13 cellular contexts compared by ENCODE assay signal in the genomic region with DNA sequence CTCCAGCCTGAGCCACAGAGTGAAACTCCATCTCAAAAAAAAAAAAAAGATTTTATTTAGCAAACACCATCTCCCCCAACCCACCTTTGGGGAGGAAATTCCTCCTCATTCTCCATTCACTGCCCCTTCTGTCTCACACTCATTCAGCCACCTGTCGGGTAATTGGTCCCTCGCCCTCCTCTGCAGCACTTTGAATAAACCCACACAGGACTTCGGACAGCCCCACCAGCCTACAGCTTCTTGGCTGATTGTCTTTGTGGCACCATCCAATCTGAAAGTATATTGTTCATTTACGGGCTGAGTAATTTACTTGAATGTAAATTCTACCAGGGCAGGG. TPM values are rescaled to one million over a fixed set of nuclear protein-coding genes. Genes with fewer than 3 reads are reported as not detected.
A peak's percentile ranks its signal among the peaks of the same experiment; 100 is the strongest.
DNase-seq lines count a peak whose midpoint lies in the region; ATAC-seq, FAIRE-seq and TF ChIP-seq lines count a peak whose summit lies in the region.
"Had no signal": no experiment of that assay in that cellular context is flagged by ENCODE, and none has a peak within 500 bp of the region (broad histone marks: within the 10 kb centered on the region; RNA-seq: fewer than 3 reads in every experiment).

No MANE protein-coding gene starts in this region.

- POLR2A ChIA-PET in WTC11 (lab: Charles Lee), result interaction anchor here (0.6 kb wide), 1 partner anchor 130 kb away, joined by 3 read pairs; no protein-coding TSS in a partner anchor
- POLR2A ChIA-PET in HepG2 (lab: Yijun Ruan, JAX), result interaction anchor here (0.6 to 2.3 kb wide), 5 partner anchors 9 to 569 kb away, joined by 3 to 6 read pairs (median 3); a partner anchor contains a TSS

- no peaks in the 10 kb centered on the region for H3K9me3 Mint-ChIP-seq in activated naive CD8-positive, alpha-beta T cell (ENCODE audit: low read depth)
- H3K9me3 Mint-ChIP-seq in activated naive CD8-positive, alpha-beta T cell treated with anti-CD3 and anti-CD28 coated beads for 36 hours, result no peaks in the 10 kb centered on the region
- H3K9me3 Mint-ChIP-seq in WTC11, result no peaks in the 10 kb centered on the region
- H3K9me3 Mint-ChIP-seq in CD14-positive monocyte, result no peaks in the 10 kb centered on the region
- H3K9me3 Mint-ChIP-seq: activated B cell treated with CpG ODN at 0.5 μM for 24 hours had no signal

- H3K36me3 Mint-ChIP-seq in activated naive CD8-positive, alpha-beta T cell, result no peaks in the 10 kb centered on the region
- no peaks in the 10 kb centered on the region for H3K36me3 Mint-ChIP-seq in activated naive CD8-positive, alpha-beta T cell treated with anti-CD3 and anti-CD28 coated beads for 36 hours
- H3K36me3 Mint-ChIP-seq in WTC11 (no peaks in the 10 kb centered on the region), CD14-positive monocyte (no peaks in the 10 kb centered on the region)

- in situ Hi-C loops in HepG2 (cut with HindIII; ENCODE audit: extremely low pct_ligation_motif_present, low pct_unique_long_range_greater_than_20kb), result loop anchor here (10.0 kb wide), 1 partner anchor 56 kb away; no protein-coding TSS in a partner anchor

- intact Hi-C loops in HepG2 (cut with micrococcal nuclease; ENCODE audit: unreplicated experiment), result no loop called here
- intact Hi-C loops in CD14-positive monocyte (cut with micrococcal nuclease), result no loop called here

- no peaks in the 10 kb centered on the region for H3K9me3 ChIP-seq in HepG2 (ENCODE audit: low read length)
- H3K9me3 ChIP-seq: tibial artery had no signal

- no peak for TF ChIP-seq CTCF in WTC11 (IDR thresholded peaks at IDR 0.05)
- no peak for TF ChIP-seq CTCF in HepG2 (CRISPR knock-in tag; IDR thresholded peaks at IDR 0.05)
- TF ChIP-seq CTCF in CD14-positive monocyte (IDR thresholded peaks at IDR 0.05), result no peak
- no peak for TF ChIP-seq CTCF in D721Med (IDR thresholded peaks at IDR 0.05; ENCODE audit: insufficient read depth, missing control alignments)

- no peak for DNase-seq in activated naive CD8-positive, alpha-beta T cell treated with anti-CD3 and anti-CD28 coated beads for 36 hours
- DNase-seq in WTC11 (ENCODE audit: low spot score), result no peak
- DNase-seq in HepG2 (ENCODE audit: low spot score), result no peak
- no peak for DNase-seq in CD14-positive monocyte (ENCODE audit: low spot score)
- DNase-seq in D721Med (ENCODE audit: insufficient read length, low spot score), result no peak
- no peak for DNase-seq in EL
- DNase-seq in hippocampal formation (lab: John Stamatoyannopoulos, UW), result no peak
- DNase-seq: activated B cell treated with CpG ODN at 0.5 μM for 24 hours, NCI-H345, tibial artery had no signal

- TF ChIP-seq EP300 in HepG2 (IDR thresholded peaks at IDR 0.05; ENCODE audit: low read depth in 2 of 2, low read length in 2 of 2), result no peak
- TF ChIP-seq EP300 in HepG2 (CRISPR knock-in tag; IDR thresholded peaks at IDR 0.05; ENCODE audit: borderline replicate concordance), result no peak

- no peaks in the 10 kb centered on the region for H3K27me3 Mint-ChIP-seq in activated naive CD8-positive, alpha-beta T cell
- H3K27me3 Mint-ChIP-seq in activated naive CD8-positive, alpha-beta T cell treated with anti-CD3 and anti-CD28 coated beads for 36 hours, result no peaks in the 10 kb centered on the region
- no peaks in the 10 kb centered on the region; the same call in 1 of the 2 replicates for H3K27me3 Mint-ChIP-seq in WTC11 (ENCODE audit: low read depth)
- peaks cover 7 to 14% (median 11%) of the 10 kb centered on the region in 3 donors for H3K27me3 Mint-ChIP-seq in CD14-positive monocyte (ENCODE audit: low read depth in 3 of 3)

- FAIRE-seq in HepG2 (lab: Jason Lieb, UNC), result no peak
- no peak for FAIRE-seq in D721Med (lab: Jason Lieb, UNC)

- TF ChIP-seq RAD21 in HepG2 (CRISPR knock-in tag; IDR thresholded peaks at IDR 0.05), result no peak

- no TSS peak for BruUV-seq in HepG2 (replicated peaks; lab: Mats Ljungman, UMichigan)

- 3% methylated on average over 4 of the region's 4 CpGs for WGBS in HepG2 (ENCODE audit: low lambda C conversion rate)

- no peaks in the 10 kb centered on the region for H3K36me3 ChIP-seq in HepG2 (replicated peaks in 1 of 2; ENCODE audit: control insufficient read depth in 1 of 2, insufficient read depth in 2 of 2, low read length in 2 of 2)
- H3K36me3 ChIP-seq: tibial artery had no signal

- no peak for TF ChIP-seq POLR2A in HepG2 (IDR thresholded peaks at IDR 0.05; ENCODE audit: insufficient read depth in 1 of 2, low read depth in 2 of 2, low read length in 2 of 2)

- peak overlapping the region; percentile 30 for H3K27ac ChIP-seq in HepG2 (ENCODE audit: extremely low read length, insufficient read depth, low read length)
- H3K27ac ChIP-seq: tibial artery had no signal

- CTCF ChIA-PET in WTC11 (lab: Charles Lee) (interaction anchor here (1.1 to 5.7 kb wide), 6 partner anchors 9 to 128 kb away, joined by 3 to 59 read pairs (median 8); no protein-coding TSS in a partner anchor), HepG2 (lab: Yijun Ruan, JAX; ENCODE audit: low intra/inter-chr PET ratio, low total read pairs) (no interaction called here)

- H3K4me3 ChIP-seq in HepG2 (replicated peaks in 1 of 3; ENCODE audit: insufficient read depth in 1 of 3, low read depth in 2 of 3, low read length in 3 of 3), result peak overlapping the region; percentile 20 to 45 (median 24); a peak in 4 of 6 replicates
- H3K4me3 ChIP-seq: tibial artery had no signal

- H3K27me3 ChIP-seq in HepG2 (ENCODE audit: control insufficient read depth in 1 of 2, insufficient read depth in 2 of 2, low read length in 2 of 2), result 0 out of 5 replicates have a peak, but pooled peaks cover 2 to 5% of the 10 kb centered on the region in 2 experiments

- H3K4me3 Mint-ChIP-seq in activated naive CD8-positive, alpha-beta T cell, result no peak overlapping the region
- no peak overlapping the region for H3K4me3 Mint-ChIP-seq in activated naive CD8-positive, alpha-beta T cell treated with anti-CD3 and anti-CD28 coated beads for 36 hours
- H3K4me3 Mint-ChIP-seq in WTC11 (peak overlapping the region; percentile 48), CD14-positive monocyte (no peak overlapping the region)
- H3K4me3 Mint-ChIP-seq: activated B cell treated with CpG ODN at 0.5 μM for 24 hours had no signal

- peak overlapping the region; percentile 84 for H3K4me2 ChIP-seq in HepG2 (ENCODE audit: low read depth, low read length)

- peak overlapping the region; percentile 64 for H3K27ac Mint-ChIP-seq in activated naive CD8-positive, alpha-beta T cell
- no peak overlapping the region for H3K27ac Mint-ChIP-seq in activated naive CD8-positive, alpha-beta T cell treated with anti-CD3 and anti-CD28 coated beads for 36 hours
- H3K27ac Mint-ChIP-seq in WTC11 (peak overlapping the region; percentile 88), CD14-positive monocyte (peak overlapping the region in 1 of 7 donors; percentile 85)
- H3K27ac Mint-ChIP-seq: activated B cell treated with CpG ODN at 0.5 μM for 24 hours had no signal

- peaks cover 34% of the 10 kb centered on the region for H3K4me1 ChIP-seq in HepG2 (ENCODE audit: insufficient read depth, low read length)
- H3K4me1 ChIP-seq: tibial artery had no signal

- no peak overlapping the region for H2AFZ ChIP-seq in HepG2 (ENCODE audit: low read length)

- no peaks in the 10 kb centered on the region for H3K79me2 ChIP-seq in HepG2 (ENCODE audit: insufficient read depth, low read length)

- H4K20me1 ChIP-seq in HepG2 (ENCODE audit: insufficient read depth, low read length), result no peaks in the 10 kb centered on the region

- peaks cover 28% of the 10 kb centered on the region for H3K4me1 Mint-ChIP-seq in activated naive CD8-positive, alpha-beta T cell (ENCODE audit: low read depth)
- peaks cover 29% of the 10 kb centered on the region for H3K4me1 Mint-ChIP-seq in activated naive CD8-positive, alpha-beta T cell treated with anti-CD3 and anti-CD28 coated beads for 36 hours
- peaks cover 23% of the 10 kb centered on the region for H3K4me1 Mint-ChIP-seq in WTC11
- peaks cover 23% of the 10 kb centered on the region for H3K4me1 Mint-ChIP-seq in CD14-positive monocyte
- H3K4me1 Mint-ChIP-seq: activated B cell treated with CpG ODN at 0.5 μM for 24 hours had no signal

- 0 out of 2 replicates have a peak overlapping the region, but pooled peaks have one; percentile 1 for H3K9ac ChIP-seq in HepG2 (ENCODE audit: insufficient read depth, low read depth, low read length)

- peak; percentile 3; the same call in 1 of the 2 replicates for ATAC-seq in WTC11
- peak; percentile 28 for ATAC-seq in HepG2

RNA-seq across cellular contexts. Expression of a gene that starts 7.5 kb away (rescaled TPM):
- total RNA-seq in activated naive CD8-positive, alpha-beta T cell treated with anti-CD3 and anti-CD28 coated beads for 36 hours, result 10 to 100 TPM; 56.3 to 61.9 TPM
- total RNA-seq in WTC11 (2021), result 59.5 to 66.3 TPM (median 61.6 TPM) in 3 replicates
- total RNA-seq in HepG2 (2016; rRNA removed; fragmentation: Illumina TruSeq; extraction: Trizol), result 16.0 and 29.1 TPM in 2 replicates
- 16.1 and 18.1 TPM in 2 replicates for total RNA-seq in HepG2 (2016; cell fraction: cytosol; rRNA removed; fragmentation: Illumina TruSeq; extraction: Trizol; ENCODE audit: low read depth)
- total RNA-seq in HepG2 (2016; cell fraction: insoluble cytoplasmic fraction; rRNA removed; fragmentation: Illumina TruSeq; extraction: Trizol), result 13.7 and 32.9 TPM in 2 replicates
- 22.2 and 24.3 TPM in 2 replicates for total RNA-seq in HepG2 (2016; cell fraction: membrane; rRNA removed; fragmentation: Illumina TruSeq; extraction: Trizol)
- 34.3 and 44.4 TPM in 2 replicates for total RNA-seq in HepG2 (2016; cell fraction: nucleus; rRNA removed; fragmentation: Illumina TruSeq; extraction: Trizol)
- 87.2 and 103 TPM in 2 replicates for polyA plus RNA-seq in HepG2 (2011; rRNA removed)
- polyA plus RNA-seq in HepG2 (2011; cell fraction: cytosol; rRNA removed), result 22.6 and 34.6 TPM in 2 replicates
- polyA plus RNA-seq in HepG2 (2011; cell fraction: nucleus; rRNA removed), result 436 and 489 TPM in 2 replicates
- polyA plus RNA-seq in HepG2 (2012), result 51.1 and 57.0 TPM in 2 replicates
- polyA plus RNA-seq in HepG2 (2016; cell fraction: cytosol; fragmentation: Illumina TruSeq; extraction: Trizol; ENCODE audit: low read depth), result 4.7 and 5.0 TPM in 2 replicates
- polyA plus RNA-seq in HepG2 (2016; cell fraction: insoluble cytoplasmic fraction; fragmentation: Illumina TruSeq; extraction: Trizol; ENCODE audit: low read depth), result 13.0 and 17.9 TPM in 2 replicates
- polyA plus RNA-seq in HepG2 (2016; cell fraction: membrane; fragmentation: Illumina TruSeq; extraction: Trizol; ENCODE audit: low read depth), result 11.4 and 12.2 TPM in 2 replicates
- 138 and 147 TPM in 2 replicates for polyA plus RNA-seq in HepG2 (2016; cell fraction: nucleus; fragmentation: Illumina TruSeq; extraction: Trizol; ENCODE audit: insufficient read depth, low read depth)
- 31.3 and 75.9 TPM in 2 replicates for polyA minus RNA-seq in HepG2 (2011; rRNA and poly(A)+ RNA removed; ENCODE audit: low replicate concordance)
- polyA minus RNA-seq in HepG2 (2011; cell fraction: cytosol; rRNA and poly(A)+ RNA removed), result 15.5 and 19.6 TPM in 2 replicates
- polyA minus RNA-seq in HepG2 (2011; cell fraction: nucleus; rRNA and poly(A)+ RNA removed), result 83.2 and 84.5 TPM in 2 replicates
- 10 to 100 TPM; 19.8 to 24.8 TPM for polyA plus RNA-seq in CD14-positive monocyte

RNA-seq across cellular contexts. Expression of a gene that starts 21.3 kb away (rescaled TPM):
- total RNA-seq in activated naive CD8-positive, alpha-beta T cell treated with anti-CD3 and anti-CD28 coated beads for 36 hours, result not detected
- 0.33 TPM in 1 of 3 replicates, not detected in the others for total RNA-seq in WTC11 (2021)
- 43.4 and 56.0 TPM in 2 replicates for total RNA-seq in HepG2 (2016; rRNA removed; fragmentation: Illumina TruSeq; extraction: Trizol)
- total RNA-seq in HepG2 (2016; cell fraction: cytosol; rRNA removed; fragmentation: Illumina TruSeq; extraction: Trizol; ENCODE audit: low read depth), result 30.8 and 33.0 TPM in 2 replicates
- total RNA-seq in HepG2 (2016; cell fraction: insoluble cytoplasmic fraction; rRNA removed; fragmentation: Illumina TruSeq; extraction: Trizol), result 39.7 and 64.4 TPM in 2 replicates
- total RNA-seq in HepG2 (2016; cell fraction: membrane; rRNA removed; fragmentation: Illumina TruSeq; extraction: Trizol), result 19.3 and 21.2 TPM in 2 replicates
- total RNA-seq in HepG2 (2016; cell fraction: nucleus; rRNA removed; fragmentation: Illumina TruSeq; extraction: Trizol), result 9.7 and 10.9 TPM in 2 replicates
- polyA plus RNA-seq in HepG2 (2011; rRNA removed), result 32.5 and 56.1 TPM in 2 replicates
- 32.1 and 47.7 TPM in 2 replicates for polyA plus RNA-seq in HepG2 (2011; cell fraction: cytosol; rRNA removed)
- 5.1 and 7.9 TPM in 2 replicates for polyA plus RNA-seq in HepG2 (2011; cell fraction: nucleus; rRNA removed)
- polyA plus RNA-seq in HepG2 (2012), result 54.6 and 60.7 TPM in 2 replicates
- 30.1 and 38.1 TPM in 2 replicates for polyA plus RNA-seq in HepG2 (2016; cell fraction: cytosol; fragmentation: Illumina TruSeq; extraction: Trizol; ENCODE audit: low read depth)
- 59.5 and 62.8 TPM in 2 replicates for polyA plus RNA-seq in HepG2 (2016; cell fraction: insoluble cytoplasmic fraction; fragmentation: Illumina TruSeq; extraction: Trizol; ENCODE audit: low read depth)
- 14.5 and 18.2 TPM in 2 replicates for polyA plus RNA-seq in HepG2 (2016; cell fraction: membrane; fragmentation: Illumina TruSeq; extraction: Trizol; ENCODE audit: low read depth)
- polyA plus RNA-seq in HepG2 (2016; cell fraction: nucleus; fragmentation: Illumina TruSeq; extraction: Trizol; ENCODE audit: insufficient read depth, low read depth), result 20.3 and 23.8 TPM in 2 replicates
- 3.2 TPM in 1 of 2 replicates, not detected in the other for polyA minus RNA-seq in HepG2 (2011; rRNA and poly(A)+ RNA removed; ENCODE audit: low replicate concordance)
- 2.0 TPM in 2 replicates for polyA minus RNA-seq in HepG2 (2011; cell fraction: cytosol; rRNA and poly(A)+ RNA removed)
- polyA minus RNA-seq in HepG2 (2011; cell fraction: nucleus; rRNA and poly(A)+ RNA removed), result 1.9 TPM in 1 of 2 replicates, not detected in the other
- 100 to 1,000 TPM; 654 to 878 TPM for polyA plus RNA-seq in CD14-positive monocyte
- total RNA-seq: activated B cell treated with CpG ODN at 0.5 μM for 24 hours, cerebellum, renal cortical epithelial cell had no signal

RNA-seq across cellular contexts. Expression of a gene that starts 38.3 kb away (rescaled TPM):
- 100 to 1,000 TPM in 1 of 2 experiments, 10 to 100 TPM in 1; 90.8 to 103 TPM for total RNA-seq in activated naive CD8-positive, alpha-beta T cell treated with anti-CD3 and anti-CD28 coated beads for 36 hours
- total RNA-seq in WTC11 (2021) (35.4 to 39.4 TPM (median 36.6 TPM) in 3 replicates), HepG2 (2016; rRNA removed; fragmentation: Illumina TruSeq; extraction: Trizol) (8.4 and 9.4 TPM in 2 replicates)
- total RNA-seq in HepG2 (2016; cell fraction: cytosol; rRNA removed; fragmentation: Illumina TruSeq; extraction: Trizol; ENCODE audit: low read depth), result 5.6 and 6.0 TPM in 2 replicates
- total RNA-seq in HepG2 (2016; cell fraction: insoluble cytoplasmic fraction; rRNA removed; fragmentation: Illumina TruSeq; extraction: Trizol), result 6.3 and 8.5 TPM in 2 replicates
- total RNA-seq in HepG2 (2016; cell fraction: membrane; rRNA removed; fragmentation: Illumina TruSeq; extraction: Trizol), result 9.2 and 11.0 TPM in 2 replicates
- 6.6 and 9.5 TPM in 2 replicates for total RNA-seq in HepG2 (2016; cell fraction: nucleus; rRNA removed; fragmentation: Illumina TruSeq; extraction: Trizol)
- polyA plus RNA-seq in HepG2 (2011; rRNA removed) (15.7 and 18.5 TPM in 2 replicates), CD14-positive monocyte (10 to 100 TPM; 20.0 TPM)
- polyA plus RNA-seq in HepG2 (2011; cell fraction: cytosol; rRNA removed), result 7.3 and 12.2 TPM in 2 replicates
- 56.4 and 86.5 TPM in 2 replicates for polyA plus RNA-seq in HepG2 (2011; cell fraction: nucleus; rRNA removed)
- polyA plus RNA-seq in HepG2 (2012), result 23.6 and 27.1 TPM in 2 replicates
- polyA plus RNA-seq in HepG2 (2016; cell fraction: cytosol; fragmentation: Illumina TruSeq; extraction: Trizol; ENCODE audit: low read depth), result 7.5 and 7.7 TPM in 2 replicates
- 11.5 and 13.3 TPM in 2 replicates for polyA plus RNA-seq in HepG2 (2016; cell fraction: insoluble cytoplasmic fraction; fragmentation: Illumina TruSeq; extraction: Trizol; ENCODE audit: low read depth)
- 12.3 and 13.5 TPM in 2 replicates for polyA plus RNA-seq in HepG2 (2016; cell fraction: membrane; fragmentation: Illumina TruSeq; extraction: Trizol; ENCODE audit: low read depth)
- 17.9 and 27.8 TPM in 2 replicates for polyA plus RNA-seq in HepG2 (2016; cell fraction: nucleus; fragmentation: Illumina TruSeq; extraction: Trizol; ENCODE audit: insufficient read depth, low read depth)
- polyA minus RNA-seq in HepG2 (2011; rRNA and poly(A)+ RNA removed; ENCODE audit: low replicate concordance), result 1.6 and 9.8 TPM in 2 replicates
- 6.4 and 9.8 TPM in 2 replicates for polyA minus RNA-seq in HepG2 (2011; cell fraction: cytosol; rRNA and poly(A)+ RNA removed)
- 7.9 and 15.4 TPM in 2 replicates for polyA minus RNA-seq in HepG2 (2011; cell fraction: nucleus; rRNA and poly(A)+ RNA removed)

RNA-seq across cellular contexts. Expression of a gene that starts 40.9 kb away (rescaled TPM):
- under 1 TPM; 0.25 to 0.32 TPM for total RNA-seq in activated naive CD8-positive, alpha-beta T cell treated with anti-CD3 and anti-CD28 coated beads for 36 hours
- total RNA-seq in WTC11 (2021), result 9.6 to 12.7 TPM (median 10.4 TPM) in 3 replicates
- total RNA-seq in HepG2 (2016; rRNA removed; fragmentation: Illumina TruSeq; extraction: Trizol), result 25.4 and 29.5 TPM in 2 replicates
- 19.5 and 29.1 TPM in 2 replicates for total RNA-seq in HepG2 (2016; cell fraction: cytosol; rRNA removed; fragmentation: Illumina TruSeq; extraction: Trizol; ENCODE audit: low read depth)
- 20.9 and 29.7 TPM in 2 replicates for total RNA-seq in HepG2 (2016; cell fraction: insoluble cytoplasmic fraction; rRNA removed; fragmentation: Illumina TruSeq; extraction: Trizol)
- total RNA-seq in HepG2 (2016; cell fraction: membrane; rRNA removed; fragmentation: Illumina TruSeq; extraction: Trizol), result 44.9 and 63.7 TPM in 2 replicates
- 15.7 and 18.6 TPM in 2 replicates for total RNA-seq in HepG2 (2016; cell fraction: nucleus; rRNA removed; fragmentation: Illumina TruSeq; extraction: Trizol)
- 17.1 and 26.7 TPM in 2 replicates for polyA plus RNA-seq in HepG2 (2011; rRNA removed)
- polyA plus RNA-seq in HepG2 (2011; cell fraction: cytosol; rRNA removed), result 13.8 and 17.6 TPM in 2 replicates
- 37.8 and 38.3 TPM in 2 replicates for polyA plus RNA-seq in HepG2 (2011; cell fraction: nucleus; rRNA removed)
- 45.1 and 72.3 TPM in 2 replicates for polyA plus RNA-seq in HepG2 (2012)
- polyA plus RNA-seq in HepG2 (2016; cell fraction: cytosol; fragmentation: Illumina TruSeq; extraction: Trizol; ENCODE audit: low read depth), result 49.0 and 73.1 TPM in 2 replicates
- 53.9 and 76.0 TPM in 2 replicates for polyA plus RNA-seq in HepG2 (2016; cell fraction: insoluble cytoplasmic fraction; fragmentation: Illumina TruSeq; extraction: Trizol; ENCODE audit: low read depth)
- polyA plus RNA-seq in HepG2 (2016; cell fraction: membrane; fragmentation: Illumina TruSeq; extraction: Trizol; ENCODE audit: low read depth), result 99.7 and 119 TPM in 2 replicates
- 54.3 and 56.0 TPM in 2 replicates for polyA plus RNA-seq in HepG2 (2016; cell fraction: nucleus; fragmentation: Illumina TruSeq; extraction: Trizol; ENCODE audit: insufficient read depth, low read depth)
- polyA minus RNA-seq in HepG2 (2011; rRNA and poly(A)+ RNA removed; ENCODE audit: low replicate concordance), result 12.0 and 24.2 TPM in 2 replicates
- 20.7 and 21.6 TPM in 2 replicates for polyA minus RNA-seq in HepG2 (2011; cell fraction: cytosol; rRNA and poly(A)+ RNA removed)
- polyA minus RNA-seq in HepG2 (2011; cell fraction: nucleus; rRNA and poly(A)+ RNA removed), result 12.2 and 15.4 TPM in 2 replicates
- polyA plus RNA-seq in CD14-positive monocyte, result 1 to 10 TPM; 5.9 to 8.5 TPM
- total RNA-seq: activated B cell treated with CpG ODN at 0.5 μM for 24 hours had no signal

RNA-seq across cellular contexts. Expression of a gene that starts 57.4 kb away (rescaled TPM):
- 10 to 100 TPM; 41.4 to 42.5 TPM for total RNA-seq in activated naive CD8-positive, alpha-beta T cell treated with anti-CD3 and anti-CD28 coated beads for 36 hours
- total RNA-seq in WTC11 (2021) (36.1 to 42.5 TPM (median 42.3 TPM) in 3 replicates), HepG2 (2016; rRNA removed; fragmentation: Illumina TruSeq; extraction: Trizol) (46.1 and 58.2 TPM in 2 replicates)
- 62.9 and 64.6 TPM in 2 replicates for total RNA-seq in HepG2 (2016; cell fraction: cytosol; rRNA removed; fragmentation: Illumina TruSeq; extraction: Trizol; ENCODE audit: low read depth)
- total RNA-seq in HepG2 (2016; cell fraction: insoluble cytoplasmic fraction; rRNA removed; fragmentation: Illumina TruSeq; extraction: Trizol), result 45.3 and 56.4 TPM in 2 replicates
- total RNA-seq in HepG2 (2016; cell fraction: membrane; rRNA removed; fragmentation: Illumina TruSeq; extraction: Trizol), result 118 and 121 TPM in 2 replicates
- total RNA-seq in HepG2 (2016; cell fraction: nucleus; rRNA removed; fragmentation: Illumina TruSeq; extraction: Trizol), result 25.4 and 29.3 TPM in 2 replicates
- polyA plus RNA-seq in HepG2 (2011; rRNA removed) (70.6 and 85.3 TPM in 2 replicates), CD14-positive monocyte (1 to 10 TPM; 1.0 to 4.3 TPM)
- 84.8 and 95.4 TPM in 2 replicates for polyA plus RNA-seq in HepG2 (2011; cell fraction: cytosol; rRNA removed)
- 35.1 and 40.0 TPM in 2 replicates for polyA plus RNA-seq in HepG2 (2011; cell fraction: nucleus; rRNA removed)
- 56.1 and 70.1 TPM in 2 replicates for polyA plus RNA-seq in HepG2 (2012)
- polyA plus RNA-seq in HepG2 (2016; cell fraction: cytosol; fragmentation: Illumina TruSeq; extraction: Trizol; ENCODE audit: low read depth), result 91.9 and 92.3 TPM in 2 replicates
- polyA plus RNA-seq in HepG2 (2016; cell fraction: insoluble cytoplasmic fraction; fragmentation: Illumina TruSeq; extraction: Trizol; ENCODE audit: low read depth), result 62.2 and 67.0 TPM in 2 replicates
- polyA plus RNA-seq in HepG2 (2016; cell fraction: membrane; fragmentation: Illumina TruSeq; extraction: Trizol; ENCODE audit: low read depth), result 136 and 141 TPM in 2 replicates
- polyA plus RNA-seq in HepG2 (2016; cell fraction: nucleus; fragmentation: Illumina TruSeq; extraction: Trizol; ENCODE audit: insufficient read depth, low read depth), result 55.6 and 56.4 TPM in 2 replicates
- polyA minus RNA-seq in HepG2 (2011; rRNA and poly(A)+ RNA removed; ENCODE audit: low replicate concordance), result 51.1 and 129 TPM in 2 replicates
- polyA minus RNA-seq in HepG2 (2011; cell fraction: cytosol; rRNA and poly(A)+ RNA removed), result 45.3 and 51.1 TPM in 2 replicates
- 11.2 and 19.6 TPM in 2 replicates for polyA minus RNA-seq in HepG2 (2011; cell fraction: nucleus; rRNA and poly(A)+ RNA removed)
